In the genomic region with DNA sequence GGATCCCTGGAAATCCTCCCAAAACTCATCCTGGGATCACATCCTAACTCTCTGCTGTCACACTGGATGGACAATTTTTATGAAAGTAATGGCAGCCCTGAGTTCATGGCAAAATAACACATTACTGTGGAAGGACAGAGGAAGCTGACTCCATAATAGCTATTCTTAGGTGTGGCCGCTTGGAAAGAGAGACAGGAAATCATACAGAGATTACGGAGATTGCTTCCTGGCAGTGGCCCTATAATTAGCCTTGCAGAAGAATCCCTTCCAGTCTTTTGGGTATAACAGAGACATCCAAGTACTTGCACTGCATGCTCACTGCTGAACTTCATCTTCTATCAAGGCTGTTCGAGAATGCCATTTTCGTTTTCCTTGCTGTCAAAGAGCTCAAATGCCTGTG, we compare ENCODE assay signal across 32 cellular contexts.
"Had no signal": no experiment of that assay in that cellular context is flagged by ENCODE, and none has a peak within 500 bp of the region (broad histone marks: within the 10 kb centered on the region; RNA-seq: fewer than 3 reads in every experiment).

No MANE protein-coding gene starts in this region.

- H3K4me1 Mint-ChIP-seq: activated naive CD8-positive, alpha-beta T cell treated with anti-CD3 and anti-CD28 coated beads, Interleukin-2, amount 10 ng/mL, durations not matched to agents 7 days and 5 days; naive thymus-derived CD4-positive, alpha-beta T cell had no signal

- H3K27ac ChIP-seq: ascending aorta, brain microvascular endothelial cell, coronary artery, dorsolateral prefrontal cortex, heart right ventricle, left lung, ovary, skin epidermis, thoracic aorta, vagina, VCaP had no signal

- H3K4me1 ChIP-seq: ascending aorta, left lung, vagina had no signal

- H3K4me3 Mint-ChIP-seq: activated naive CD4-positive, alpha-beta T cell treated with anti-CD3 and anti-CD28 coated beads for 36 hours; activated naive CD8-positive, alpha-beta T cell treated with anti-CD3 and anti-CD28 coated beads, Interleukin-2, amount 10 ng/mL, durations not matched to agents 7 days and 5 days; activated T-helper 1 cell treated with anti-CD3 and anti-CD28 coated beads, Interleukin-12 subunit alpha, Interleukin-12 subunit beta, Interleukin-2, Interleukin-4 antibody, amounts not matched to agents 30 ng/mL and 10 ng/mL and 1 ng/mL, durations not matched to agents 14 hours and 24 hours and 36 hours; effector memory CD8-positive, alpha-beta T cell; naive thymus-derived CD4-positive, alpha-beta T cell had no signal

- H3K9me3 ChIP-seq: ascending aorta, heart right ventricle, left lung, ovary, thoracic aorta, vagina had no signal

- H3K36me3 Mint-ChIP-seq: activated naive CD8-positive, alpha-beta T cell treated with anti-CD3 and anti-CD28 coated beads, Interleukin-2, amount 10 ng/mL, durations not matched to agents 7 days and 5 days; naive thymus-derived CD4-positive, alpha-beta T cell had no signal

- DNase-seq: activated CD4-positive, alpha-beta T cell treated with anti-CD3 and anti-CD28 coated beads for 48 hours; activated CD4-positive, alpha-beta T cell treated with anti-CD3 and anti-CD28 coated beads, Interleukin-2, amount 50 U/mL, for 48 hours; activated CD8-positive, alpha-beta memory T cell treated with anti-CD3 and anti-CD28 coated beads, Interleukin-2, amount 50 U/mL, for 4 hours; activated effector memory CD4-positive, alpha-beta T cell treated with anti-CD3 and anti-CD28 coated beads, Interleukin-2, amount 50 U/mL, for 16 hours; activated naive CD4-positive, alpha-beta T cell treated with anti-CD3 and anti-CD28 coated beads for 36 hours; activated naive CD8-positive, alpha-beta T cell treated with anti-CD3 and anti-CD28 coated beads, Interleukin-2, amount 10 ng/mL, durations not matched to agents 7 days and 5 days; activated T-cell treated with anti-CD3 and anti-CD28 coated beads, Interleukin-2, amount 50 U/mL, for 1 hour; brain microvascular endothelial cell; dorsolateral prefrontal cortex; effector memory CD8-positive, alpha-beta T cell; foreskin fibroblast; left lung; midbrain; naive thymus-derived CD4-positive, alpha-beta T cell; ovary; stimulated activated CD4-positive, alpha-beta T cell treated with anti-CD3 and anti-CD28 coated beads, Interleukin-12 subunit alpha, Interleukin-12 subunit beta, amount 100 ng/mL, for 4 hours; stimulated activated CD4-positive, alpha-beta T cell treated with anti-CD3 and anti-CD28 coated beads, Interleukin-4, amount 100 ng/mL, for 1 hour; stimulated activated naive CD8-positive, alpha-beta T cell treated with anti-CD3 and anti-CD28 coated beads, Interleukin-15, Interleukin-2, amounts not matched to agents 100 U/mL and 50 U/mL, for 24 hours; T-helper 9 cell; trophoblast cell had no signal

- H3K27me3 Mint-ChIP-seq: activated naive CD8-positive, alpha-beta T cell treated with anti-CD3 and anti-CD28 coated beads, Interleukin-2, amount 10 ng/mL, durations not matched to agents 7 days and 5 days; effector memory CD8-positive, alpha-beta T cell; naive thymus-derived CD4-positive, alpha-beta T cell; progenitor cell of endocrine pancreas had no signal

- H3K27ac Mint-ChIP-seq: activated naive CD4-positive, alpha-beta T cell treated with anti-CD3 and anti-CD28 coated beads for 36 hours; activated naive CD8-positive, alpha-beta T cell treated with anti-CD3 and anti-CD28 coated beads, Interleukin-2, amount 10 ng/mL, durations not matched to agents 7 days and 5 days; activated T-helper 1 cell treated with anti-CD3 and anti-CD28 coated beads, Interleukin-12 subunit alpha, Interleukin-12 subunit beta, Interleukin-2, Interleukin-4 antibody, amounts not matched to agents 30 ng/mL and 10 ng/mL and 1 ng/mL, durations not matched to agents 14 hours and 24 hours and 36 hours; effector memory CD8-positive, alpha-beta T cell; naive thymus-derived CD4-positive, alpha-beta T cell; progenitor cell of endocrine pancreas had no signal

- FAIRE-seq: TTC549 had no signal

- H3K9me3 Mint-ChIP-seq: activated naive CD4-positive, alpha-beta T cell treated with anti-CD3 and anti-CD28 coated beads for 36 hours; activated naive CD8-positive, alpha-beta T cell treated with anti-CD3 and anti-CD28 coated beads, Interleukin-2, amount 10 ng/mL, durations not matched to agents 7 days and 5 days; activated T-helper 1 cell treated with anti-CD3 and anti-CD28 coated beads, Interleukin-12 subunit alpha, Interleukin-12 subunit beta, Interleukin-2, Interleukin-4 antibody, amounts not matched to agents 30 ng/mL and 10 ng/mL and 1 ng/mL, durations not matched to agents 14 hours and 24 hours and 36 hours had no signal

- H3K36me3 ChIP-seq: ascending aorta, brain microvascular endothelial cell, heart right ventricle, left lung, ovary, thoracic aorta, vagina had no signal

- H3K4me3 ChIP-seq: ascending aorta, coronary artery, dorsolateral prefrontal cortex, left lung, ovary, skin epidermis, thoracic aorta, vagina had no signal

- ATAC-seq: activated CD4-positive, CD25-positive, alpha-beta regulatory T cell treated with anti-CD3 and anti-CD28 coated beads, Interleukin-2, amount 50 U/mL, for 24 hours; effector memory CD8-positive, alpha-beta T cell; left lung; naive thymus-derived CD4-positive, alpha-beta T cell; sciatic nerve; stimulated activated naive CD8-positive, alpha-beta T cell treated with anti-CD3 and anti-CD28 coated beads, Interleukin-15, Interleukin-2, amounts not matched to agents 100 U/mL and 50 U/mL, for 24 hours had no signal

- H3K27me3 ChIP-seq: ascending aorta, brain microvascular endothelial cell, heart right ventricle, left lung, ovary, vagina had no signal
